Comparison of ENCODE assay signal across 16 cellular contexts in the genomic region with DNA sequence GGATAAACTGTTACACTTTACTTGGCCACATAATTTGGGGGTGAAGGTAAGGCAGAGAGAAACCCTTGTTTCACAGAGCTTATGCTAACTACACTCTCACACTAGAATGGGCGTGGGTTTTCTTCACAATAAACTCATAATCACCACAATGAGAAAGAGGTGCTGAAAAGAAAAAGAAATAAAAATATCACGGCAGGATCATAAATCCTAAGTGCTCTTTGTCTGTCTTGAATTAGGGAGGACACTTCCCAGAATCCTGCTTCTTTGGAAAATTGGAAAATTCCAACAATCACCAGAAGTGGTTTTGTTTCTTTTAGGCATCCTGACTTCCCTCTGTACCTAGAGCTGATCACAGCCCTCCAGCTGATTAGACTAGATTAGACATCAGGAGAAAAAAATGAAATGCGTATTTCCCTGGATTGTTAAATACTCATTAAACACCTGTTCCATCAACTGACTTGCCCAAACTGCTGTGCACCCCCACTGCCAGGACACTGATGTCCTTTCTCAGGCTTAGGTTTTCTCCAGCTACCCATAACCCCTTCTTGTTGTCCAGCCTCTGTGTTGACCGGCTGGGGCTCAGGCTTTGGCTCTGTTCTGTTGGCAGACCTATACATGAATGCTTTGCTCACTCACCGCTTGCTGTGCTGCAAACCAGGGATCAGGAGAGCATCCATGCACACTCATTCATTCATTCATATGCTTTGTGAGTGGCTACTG. TPM values are rescaled to one million over a fixed set of nuclear protein-coding genes. Genes with fewer than 3 reads are reported as not detected.
"Had no signal": no experiment of that assay in that cellular context is flagged by ENCODE, and none has a peak within 500 bp of the region (broad histone marks: within the 10 kb centered on the region; RNA-seq: fewer than 3 reads in every experiment).

No MANE protein-coding gene starts in this region.

- ATAC-seq: effector memory CD8-positive, alpha-beta T cell; left colon; naive thymus-derived CD4-positive, alpha-beta T cell; stimulated activated memory B cell treated with anti-CD40 and anti-IgM and Interleukin-4, amounts not matched to agents 10 μg/mL and 1 μg/mL and 100 μg/mL, for 72 hours had no signal

- H3K36me3 Mint-ChIP-seq: activated naive CD4-positive, alpha-beta T cell treated with anti-CD3 and anti-CD28 coated beads, Interleukin-2, amount 10 ng/mL, durations not matched to agents 7 days and 5 days had no signal

- H3K27ac Mint-ChIP-seq: activated CD4-positive, alpha-beta T cell treated with anti-CD3 and anti-CD28 coated beads, Interleukin-2, amount 10 ng/mL, durations not matched to agents 7 days and 5 days; activated naive CD4-positive, alpha-beta T cell treated with anti-CD3 and anti-CD28 coated beads, Interleukin-2, amount 10 ng/mL, durations not matched to agents 7 days and 5 days; activated T-helper 2 cell treated with anti-CD3 and anti-CD28 coated beads, Interferon-gamma antibody, Interleukin-2, Interleukin-4, amounts not matched to agents 10 μg/mL and 5 μg/mL and 100 μg/mL, durations not matched to agents 14 hours and 24 hours and 36 hours; stimulated activated memory B cell treated with anti-CD40 and anti-IgM and Interleukin-4, amounts not matched to agents 10 μg/mL and 1 μg/mL and 100 μg/mL, for 72 hours had no signal

- H3K4me3 ChIP-seq: prostate gland, right lobe of liver, upper lobe of right lung had no signal

- H3K27me3 ChIP-seq: right lobe of liver, upper lobe of right lung had no signal

- H3K4me1 ChIP-seq: prostate gland, right lobe of liver had no signal

- H3K4me1 Mint-ChIP-seq: central memory CD8-positive, alpha-beta T cell had no signal

- H3K27me3 Mint-ChIP-seq: activated CD4-positive, alpha-beta T cell treated with anti-CD3 and anti-CD28 coated beads, Interleukin-2, amount 10 ng/mL, durations not matched to agents 7 days and 5 days; activated naive CD4-positive, alpha-beta T cell treated with anti-CD3 and anti-CD28 coated beads, Interleukin-2, amount 10 ng/mL, durations not matched to agents 7 days and 5 days; central memory CD8-positive, alpha-beta T cell; effector memory CD8-positive, alpha-beta T cell; naive thymus-derived CD4-positive, alpha-beta T cell; stimulated activated memory B cell treated with anti-CD40 and anti-IgM and Interleukin-4, amounts not matched to agents 10 μg/mL and 1 μg/mL and 100 μg/mL, for 72 hours had no signal

- H3K4me3 Mint-ChIP-seq: activated CD4-positive, alpha-beta T cell treated with anti-CD3 and anti-CD28 coated beads, Interleukin-2, amount 10 ng/mL, durations not matched to agents 7 days and 5 days; activated naive CD4-positive, alpha-beta T cell treated with anti-CD3 and anti-CD28 coated beads, Interleukin-2, amount 10 ng/mL, durations not matched to agents 7 days and 5 days; central memory CD8-positive, alpha-beta T cell; effector memory CD8-positive, alpha-beta T cell; naive thymus-derived CD4-positive, alpha-beta T cell; stimulated activated memory B cell treated with anti-CD40 and anti-IgM and Interleukin-4, amounts not matched to agents 10 μg/mL and 1 μg/mL and 100 μg/mL, for 72 hours had no signal

- H3K36me3 ChIP-seq: prostate gland, upper lobe of right lung had no signal

- H3K9me3 Mint-ChIP-seq: activated CD4-positive, alpha-beta T cell treated with anti-CD3 and anti-CD28 coated beads, Interleukin-2, amount 10 ng/mL, durations not matched to agents 7 days and 5 days; activated naive CD4-positive, alpha-beta T cell treated with anti-CD3 and anti-CD28 coated beads, Interleukin-2, amount 10 ng/mL, durations not matched to agents 7 days and 5 days; activated T-helper 2 cell treated with anti-CD3 and anti-CD28 coated beads, Interferon-gamma antibody, Interleukin-2, Interleukin-4, amounts not matched to agents 10 μg/mL and 5 μg/mL and 100 μg/mL, durations not matched to agents 14 hours and 24 hours and 36 hours; central memory CD8-positive, alpha-beta T cell; effector memory CD8-positive, alpha-beta T cell; naive thymus-derived CD4-positive, alpha-beta T cell; stimulated activated memory B cell treated with anti-CD40 and anti-IgM and Interleukin-4, amounts not matched to agents 10 μg/mL and 1 μg/mL and 100 μg/mL, for 72 hours had no signal

- H3K27ac ChIP-seq: prostate gland, right lobe of liver, upper lobe of right lung had no signal

- H3K9me3 ChIP-seq: prostate gland, right lobe of liver, upper lobe of right lung had no signal

- DNase-seq: activated CD4-positive, alpha-beta T cell treated with anti-CD3 and anti-CD28 coated beads, Interleukin-2, amount 10 ng/mL, durations not matched to agents 7 days and 5 days; activated CD4-positive, CD25-positive, alpha-beta regulatory T cell; activated CD8-positive, alpha-beta memory T cell treated with anti-CD3 and anti-CD28 coated beads for 24 hours; activated naive CD4-positive, alpha-beta T cell treated with anti-CD3 and anti-CD28 coated beads, Interleukin-2, amount 10 ng/mL, durations not matched to agents 7 days and 5 days; cortex of kidney; effector memory CD8-positive, alpha-beta T cell; glutamatergic neuron; left colon; naive thymus-derived CD4-positive, alpha-beta T cell; right lobe of liver; upper lobe of right lung had no signal

RNA-seq across cellular contexts. Expression of a gene that starts 41.6 kb away (rescaled TPM):
- total RNA-seq: activated T-helper 2 cell treated with anti-CD3 and anti-CD28 coated beads, Interferon-gamma antibody, Interleukin-2, Interleukin-4, amounts not matched to agents 10 μg/mL and 5 μg/mL and 100 μg/mL, durations not matched to agents 14 hours and 24 hours and 36 hours; T-helper 1 cell treated with Interleukin-12 subunit alpha and Interleukin-12 subunit beta and Interleukin-4 antibody, amounts not matched to agents 30 ng/mL and 1 ng/mL, for 36 hours had no signal
- polyA plus RNA-seq: naive thymus-derived CD4-positive, alpha-beta T cell had no signal
